10 cellular contexts compared by ENCODE assay signal in the genomic region with DNA sequence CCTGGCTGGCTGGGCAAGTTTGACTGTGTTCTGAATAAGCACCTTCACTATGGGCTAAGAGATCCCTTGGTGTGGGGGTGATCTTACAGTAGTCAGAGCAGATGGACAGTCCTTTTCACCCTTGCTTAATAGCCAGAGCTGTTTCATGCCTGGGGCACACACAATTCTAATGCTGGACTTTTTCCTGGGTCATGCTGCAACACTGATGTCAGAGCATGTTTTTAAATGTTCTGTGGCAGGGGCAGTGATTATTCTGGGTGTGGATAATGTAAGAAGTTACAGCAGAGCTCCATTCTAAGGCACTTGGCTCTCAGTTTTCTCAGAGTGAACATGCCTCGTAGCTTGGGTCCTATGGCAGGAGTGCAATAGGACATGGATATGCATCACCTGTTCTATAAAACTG. TPM values are rescaled to one million over a fixed set of nuclear protein-coding genes. Genes with fewer than 3 reads are reported as not detected.
DNase-seq lines count a peak whose midpoint lies in the region; ATAC-seq and TF ChIP-seq lines count a peak whose summit lies in the region.
"Had no signal": no experiment of that assay in that cellular context is flagged by ENCODE, and none has a peak within 500 bp of the region (broad histone marks: within the 10 kb centered on the region; RNA-seq: fewer than 3 reads in every experiment).

No MANE protein-coding gene starts in this region.

- no peak overlapping the region for H3K4me3 ChIP-seq in gastroesophageal sphincter
- no peak overlapping the region for H3K4me3 ChIP-seq in right cardiac atrium (ENCODE audit: low read length)

- peaks cover 91% of the 10 kb centered on the region for H3K36me3 Mint-ChIP-seq in activated CD4-positive, alpha-beta T cell treated with anti-CD3 and anti-CD28 coated beads, Interleukin-2, amount 10 ng/mL, durations not matched to agents 24 days and 14 days (ENCODE audit: low read depth)
- H3K36me3 Mint-ChIP-seq in activated CD4-positive, alpha-beta memory T cell treated with anti-CD3 and anti-CD28 coated beads for 36 hours = peaks cover 71% of the 10 kb centered on the region

- TF ChIP-seq CTCF in gastroesophageal sphincter (IDR thresholded peaks at IDR 0.05) = no peak

- H3K36me3 ChIP-seq in gastroesophageal sphincter = peaks cover 0 to 65% of the 10 kb centered on the region in 2 donors

- no peak for TF ChIP-seq POLR2A in gastroesophageal sphincter (IDR thresholded peaks at IDR 0.05)

- POLR2A ChIA-PET in activated CD4-positive, alpha-beta memory T cell treated with anti-CD3 and anti-CD28 coated beads for 36 hours (lab: Charles Lee) = interaction anchor here (0.7 to 5.9 kb wide), 9 partner anchors 9 to 246 kb away, joined by 3 to 61 read pairs (median 5); partner anchors contain the start of genes ACAP1, MPDU1, NEURL4 and SENP3
- POLR2A ChIA-PET in HEK293T (lab: Yijun Ruan, JAX) = interaction anchor here (0.7 to 6.3 kb wide), 3 partner anchors 9 to 15 kb away, joined by 3 to 40 read pairs (median 3); partner anchors contain the start of genes MPDU1 and SENP3

- H3K27me3 ChIP-seq in gastroesophageal sphincter = no peaks in the 10 kb centered on the region
- H3K27me3 ChIP-seq in right cardiac atrium (ENCODE audit: control insufficient read depth, insufficient read depth) = no peaks in the 10 kb centered on the region

- no peaks in the 10 kb centered on the region for H3K9me3 Mint-ChIP-seq in activated CD4-positive, alpha-beta T cell treated with anti-CD3 and anti-CD28 coated beads, Interleukin-2, amount 10 ng/mL, durations not matched to agents 24 days and 14 days
- H3K9me3 Mint-ChIP-seq in activated CD4-positive, alpha-beta memory T cell treated with anti-CD3 and anti-CD28 coated beads for 36 hours = no peaks in the 10 kb centered on the region
- no peaks in the 10 kb centered on the region for H3K9me3 Mint-ChIP-seq in stimulated activated naive CD8-positive, alpha-beta T cell treated with anti-CD3 and anti-CD28 coated beads, Interleukin-15, amount 100 ng/mL, for 72 hours

- CTCF ChIA-PET in activated CD4-positive, alpha-beta memory T cell treated with anti-CD3 and anti-CD28 coated beads for 36 hours (lab: Charles Lee) = interaction anchor here (1.0 to 2.5 kb wide), 3 partner anchors 14 to 112 kb away, joined by 3 to 8 read pairs (median 7); partner anchors contain the start of genes TP53 and WRAP53
- CTCF ChIA-PET in HEK293T (lab: Yijun Ruan, JAX) = no interaction called here

- peak; percentile 60 for DNase-seq in activated CD4-positive, alpha-beta T cell treated with anti-CD3 and anti-CD28 coated beads, Interleukin-2, amount 10 ng/mL, durations not matched to agents 24 days and 14 days
- DNase-seq in activated CD4-positive, alpha-beta T cell treated with anti-CD3 and anti-CD28 coated beads for 1 hour = no peak
- no peak for DNase-seq in activated CD4-positive, alpha-beta memory T cell treated with anti-CD3 and anti-CD28 coated beads for 36 hours
- no peak for DNase-seq in stimulated activated naive CD8-positive, alpha-beta T cell treated with anti-CD3 and anti-CD28 coated beads, Interleukin-15, amount 100 ng/mL, for 72 hours
- no peak for DNase-seq in HEK293T (ENCODE audit: extremely low spot score)
- DNase-seq in NCI-H2171 treated with DMSO at 0.1 percent for 48 hours (lab: John Stamatoyannopoulos, UW) = no peak
- no peak for DNase-seq in right cardiac atrium
- DNase-seq: NCI-H524 treated with DMSO at 0.1 percent for 48 hours; stimulated activated CD4-positive, alpha-beta T cell treated with anti-CD3 and anti-CD28 coated beads, Interleukin-1b, Interleukin-23, amount 100 ng/mL, for 48 hours had no signal

- peaks cover 72% of the 10 kb centered on the region for H3K4me1 Mint-ChIP-seq in activated CD4-positive, alpha-beta T cell treated with anti-CD3 and anti-CD28 coated beads, Interleukin-2, amount 10 ng/mL, durations not matched to agents 24 days and 14 days
- H3K4me1 Mint-ChIP-seq in activated CD4-positive, alpha-beta memory T cell treated with anti-CD3 and anti-CD28 coated beads for 36 hours (ENCODE audit: low read depth) = peaks cover 73% of the 10 kb centered on the region
- H3K4me1 Mint-ChIP-seq in stimulated activated naive CD8-positive, alpha-beta T cell treated with anti-CD3 and anti-CD28 coated beads, Interleukin-15, amount 100 ng/mL, for 72 hours = peaks cover 97% of the 10 kb centered on the region

- peaks cover 0 to 71% (median 23%) of the 10 kb centered on the region in 3 donors for H3K4me1 ChIP-seq in gastroesophageal sphincter
- H3K4me1 ChIP-seq in right cardiac atrium (ENCODE audit: control insufficient read depth, insufficient read depth, low read length) = peaks cover 12% of the 10 kb centered on the region

- peaks cover 2% of the 10 kb centered on the region for H3K27me3 Mint-ChIP-seq in activated CD4-positive, alpha-beta T cell treated with anti-CD3 and anti-CD28 coated beads, Interleukin-2, amount 10 ng/mL, durations not matched to agents 24 days and 14 days
- peaks cover 2% of the 10 kb centered on the region for H3K27me3 Mint-ChIP-seq in activated CD4-positive, alpha-beta memory T cell treated with anti-CD3 and anti-CD28 coated beads for 36 hours
- no peaks in the 10 kb centered on the region for H3K27me3 Mint-ChIP-seq in stimulated activated naive CD8-positive, alpha-beta T cell treated with anti-CD3 and anti-CD28 coated beads, Interleukin-15, amount 100 ng/mL, for 72 hours

- no peak for ATAC-seq in gastroesophageal sphincter
- ATAC-seq in stimulated activated naive CD8-positive, alpha-beta T cell treated with anti-CD3 and anti-CD28 coated beads, Interleukin-15, amount 100 ng/mL, for 72 hours = no peak
- no peak for ATAC-seq in right cardiac atrium

- WGBS in gastroesophageal sphincter (ENCODE audit: low coverage in 1 of 2), 2 donors = no CpG with 5 or more reads among the region's 1 CpG
- WGBS in right cardiac atrium = 68% methylated on average over 1 of the region's 1 CpG

- H3K27ac ChIP-seq in gastroesophageal sphincter (peak overlapping the region in 3 of 4 donors; percentile 98 to 100 (median 100)), right cardiac atrium (ENCODE audit: low read length) (no peak overlapping the region)

- intact Hi-C loops in activated CD4-positive, alpha-beta T cell treated with anti-CD3 and anti-CD28 coated beads, Interleukin-2, amount 10 ng/mL, durations not matched to agents 24 days and 14 days (cut with micrococcal nuclease) = loop anchor here (10.0 kb wide), 1 partner anchor 259 kb away; the partner anchor contains the start of gene KDM6B
- intact Hi-C loops in activated CD4-positive, alpha-beta memory T cell treated with anti-CD3 and anti-CD28 coated beads for 36 hours (cut with micrococcal nuclease) = no loop called here
- intact Hi-C loops in right cardiac atrium (cut with DNase I) = no loop called here

- TF ChIP-seq EP300 in gastroesophageal sphincter (IDR thresholded peaks at IDR 0.05) = no peak

- peak overlapping the region; percentile 95 for H3K4me3 Mint-ChIP-seq in activated CD4-positive, alpha-beta T cell treated with anti-CD3 and anti-CD28 coated beads, Interleukin-2, amount 10 ng/mL, durations not matched to agents 24 days and 14 days
- H3K4me3 Mint-ChIP-seq in activated CD4-positive, alpha-beta memory T cell treated with anti-CD3 and anti-CD28 coated beads for 36 hours = peak overlapping the region; percentile 99
- peak overlapping the region; percentile 98 to 99 for H3K4me3 Mint-ChIP-seq in stimulated activated naive CD8-positive, alpha-beta T cell treated with anti-CD3 and anti-CD28 coated beads, Interleukin-15, amount 100 ng/mL, for 72 hours

- no peaks in the 10 kb centered on the region for H3K9me3 ChIP-seq in gastroesophageal sphincter
- no peaks in the 10 kb centered on the region for H3K9me3 ChIP-seq in right cardiac atrium (ENCODE audit: control insufficient read depth, low read length)

- peak overlapping the region; percentile 34 for H3K27ac Mint-ChIP-seq in activated CD4-positive, alpha-beta T cell treated with anti-CD3 and anti-CD28 coated beads, Interleukin-2, amount 10 ng/mL, durations not matched to agents 24 days and 14 days
- H3K27ac Mint-ChIP-seq in activated CD4-positive, alpha-beta memory T cell treated with anti-CD3 and anti-CD28 coated beads for 36 hours = peak overlapping the region; percentile 77
- peak overlapping the region in 1 of 2 donors; percentile 89 for H3K27ac Mint-ChIP-seq in stimulated activated naive CD8-positive, alpha-beta T cell treated with anti-CD3 and anti-CD28 coated beads, Interleukin-15, amount 100 ng/mL, for 72 hours

RNA-seq across cellular contexts. Expression of gene CD68, which starts 4.0 kb away (rescaled TPM):
- 3.2 and 3.5 TPM in 2 replicates for total RNA-seq in activated CD4-positive, alpha-beta T cell treated with anti-CD3 and anti-CD28 coated beads, Interleukin-2, amount 10 ng/mL, durations not matched to agents 24 days and 14 days
- total RNA-seq in activated CD4-positive, alpha-beta memory T cell treated with anti-CD3 and anti-CD28 coated beads for 36 hours = 10 to 100 TPM; 31.5 to 34.1 TPM
- total RNA-seq in gastroesophageal sphincter (10 to 100 TPM in 3 of 4 donors, 1 to 10 TPM in 1; 7.9 to 83.1 (median 46.1) TPM), right cardiac atrium (10 to 100 TPM; 34.6 to 45.6 (median 44.1) TPM)
- polyA plus RNA-seq in right cardiac atrium = 19.4 TPM

RNA-seq across cellular contexts. Expression of gene MPDU1, which starts 8.2 kb away (rescaled TPM):
- total RNA-seq in activated CD4-positive, alpha-beta T cell treated with anti-CD3 and anti-CD28 coated beads, Interleukin-2, amount 10 ng/mL, durations not matched to agents 24 days and 14 days = 92.5 and 104 TPM in 2 replicates
- total RNA-seq in activated CD4-positive, alpha-beta memory T cell treated with anti-CD3 and anti-CD28 coated beads for 36 hours = 10 to 100 TPM; 52.6 to 52.9 TPM
- total RNA-seq in gastroesophageal sphincter (10 to 100 TPM; 38.1 to 66.5 (median 51.2) TPM), right cardiac atrium (10 to 100 TPM; 19.3 to 32.7 (median 29.4) TPM)
- 43.7 TPM for polyA plus RNA-seq in right cardiac atrium

RNA-seq across cellular contexts. Expression of gene SENP3, which starts 13.8 kb away (rescaled TPM):
- total RNA-seq in activated CD4-positive, alpha-beta T cell treated with anti-CD3 and anti-CD28 coated beads, Interleukin-2, amount 10 ng/mL, durations not matched to agents 24 days and 14 days = 89.7 and 93.0 TPM in 2 replicates
- 10 to 100 TPM; 50.8 to 53.2 TPM for total RNA-seq in activated CD4-positive, alpha-beta memory T cell treated with anti-CD3 and anti-CD28 coated beads for 36 hours
- total RNA-seq in gastroesophageal sphincter (10 to 100 TPM; 68.3 to 94.7 (median 79.6) TPM), right cardiac atrium (10 to 100 TPM; 27.2 to 37.2 (median 34.2) TPM)
- 45.2 TPM for polyA plus RNA-seq in right cardiac atrium

RNA-seq across cellular contexts. Expression of gene SOX15, which starts 14.4 kb away (rescaled TPM):
- total RNA-seq in activated CD4-positive, alpha-beta T cell treated with anti-CD3 and anti-CD28 coated beads, Interleukin-2, amount 10 ng/mL, durations not matched to agents 24 days and 14 days = 0.43 TPM in 1 of 2 replicates, not detected in the other
- total RNA-seq in activated CD4-positive, alpha-beta memory T cell treated with anti-CD3 and anti-CD28 coated beads for 36 hours = under 1 TPM in 1 of 2 experiments, not detected in 1; 0.29 TPM
- total RNA-seq in gastroesophageal sphincter = 1 to 10 TPM; 5.1 to 9.0 (median 5.9) TPM
- total RNA-seq in right cardiac atrium = 1 to 10 TPM; 5.4 to 6.2 (median 5.9) TPM
- polyA plus RNA-seq in right cardiac atrium = 7.0 TPM

RNA-seq across cellular contexts. Expression of gene TNFSF13, which starts 16.9 kb away (rescaled TPM):
- total RNA-seq in activated CD4-positive, alpha-beta T cell treated with anti-CD3 and anti-CD28 coated beads, Interleukin-2, amount 10 ng/mL, durations not matched to agents 24 days and 14 days = 2.4 and 3.5 TPM in 2 replicates
- under 1 TPM; 0.71 to 0.94 TPM for total RNA-seq in activated CD4-positive, alpha-beta memory T cell treated with anti-CD3 and anti-CD28 coated beads for 36 hours
- total RNA-seq in gastroesophageal sphincter (10 to 100 TPM; 14.5 to 47.1 (median 27.2) TPM), right cardiac atrium (10 to 100 TPM; 14.6 to 19.9 (median 15.7) TPM)
- 15.3 TPM for polyA plus RNA-seq in right cardiac atrium
